In genomic region chr6:27126046-27126814, GRCh38 we compare ENCODE assay signal across 8 cellular contexts.
DNase-seq lines count a peak whose midpoint lies in the region; ATAC-seq, FAIRE-seq and TF ChIP-seq lines count a peak whose summit lies in the region.

No MANE protein-coding gene starts in this region.

- no peaks in the 10 kb centered on the region for H3K9me1 ChIP-seq in endothelial cell of umbilical vein (replicated peaks; ENCODE audit: control insufficient read depth, extremely low read depth, insufficient read depth, low read length)

- H3K27me3 ChIP-seq in endothelial cell of umbilical vein (ENCODE audit: control insufficient read depth in 2 of 2, insufficient read depth in 2 of 2, low read length in 2 of 2): no peaks in the 10 kb centered on the region

- DNase-seq in T-helper 1 cell (no peak), OCI-LY7 (ENCODE audit: low spot score) (no peak), endothelial cell of umbilical vein (ENCODE audit: low read depth, low spot score) (no peak), SIG-M5 (lab: John Stamatoyannopoulos, UW) (no peak)
- DNase-seq in stimulated activated effector memory CD8-positive, alpha-beta T cell treated with anti-CD3 and anti-CD28 coated beads, Interleukin-12 subunit alpha, Interleukin-12 subunit beta, amount 100 ng/mL, for 72 hours (ENCODE audit: low spot score in 2 of 2): no peak

- TF ChIP-seq CTCF in OCI-LY7 (conservative IDR thresholded peaks at IDR 0.05; ENCODE audit: low read length) (no peak), endothelial cell of umbilical vein (IDR thresholded peaks at IDR 0.05; ENCODE audit: extremely low read depth in 1 of 2, insufficient read depth in 1 of 2, low read depth in 1 of 2, low read length in 2 of 2) (no peak)

- H3K79me2 ChIP-seq in OCI-LY7 (ENCODE audit: insufficient read depth, low read depth, low read length) (peaks cover 7% of the 10 kb centered on the region; the same call in 1 of the 2 replicates), endothelial cell of umbilical vein (ENCODE audit: control insufficient read depth, insufficient read depth, low read length) (no peaks in the 10 kb centered on the region)

- no peak overlapping the region for H3K9ac ChIP-seq in endothelial cell of umbilical vein (replicated peaks; ENCODE audit: extremely low read depth, insufficient read depth, low read length)

- peaks cover 43% of the 10 kb centered on the region for H3K4me1 Mint-ChIP-seq in T-helper 1 cell treated with Interleukin-12 subunit alpha and Interleukin-12 subunit beta and Interleukin-4 antibody, amounts not matched to agents 30 μg/mL and 1 μg/mL, for 36 hours (ENCODE audit: low read depth)
- H3K4me1 Mint-ChIP-seq in stimulated activated effector memory CD8-positive, alpha-beta T cell treated with anti-CD3 and anti-CD28 coated beads, Interleukin-12 subunit alpha, Interleukin-12 subunit beta, amount 100 ng/mL, for 72 hours: peaks cover 15% of the 10 kb centered on the region

- H4K20me1 ChIP-seq in OCI-LY7 (ENCODE audit: insufficient read depth, low read length): no peaks in the 10 kb centered on the region
- H4K20me1 ChIP-seq in endothelial cell of umbilical vein (replicated peaks; ENCODE audit: control insufficient read depth, extremely low read depth, insufficient read depth, low read length): no peaks in the 10 kb centered on the region

- H3K36me3 Mint-ChIP-seq in T-helper 1 cell treated with Interleukin-12 subunit alpha and Interleukin-12 subunit beta and Interleukin-4 antibody, amounts not matched to agents 30 μg/mL and 1 μg/mL, for 36 hours (ENCODE audit: low read depth): peaks cover 10% of the 10 kb centered on the region
- no peaks in the 10 kb centered on the region for H3K36me3 Mint-ChIP-seq in stimulated activated effector memory CD8-positive, alpha-beta T cell treated with anti-CD3 and anti-CD28 coated beads, Interleukin-12 subunit alpha, Interleukin-12 subunit beta, amount 100 ng/mL, for 72 hours

- dilution Hi-C loops in endothelial cell of umbilical vein (cut with MboI; ENCODE audit: extremely low pct_ligation_motif_present, low sequenced_read_pairs): no loop called here

- peak overlapping the region; percentile 86 for H3K4me3 Mint-ChIP-seq in T-helper 1 cell treated with Interleukin-12 subunit alpha and Interleukin-12 subunit beta and Interleukin-4 antibody, amounts not matched to agents 30 μg/mL and 1 μg/mL, for 36 hours
- H3K4me3 Mint-ChIP-seq in stimulated activated effector memory CD8-positive, alpha-beta T cell treated with anti-CD3 and anti-CD28 coated beads, Interleukin-12 subunit alpha, Interleukin-12 subunit beta, amount 100 ng/mL, for 72 hours: peak overlapping the region; percentile 71

- peak overlapping the region; percentile 41 for H3K4me3 ChIP-seq in OCI-LY7 (ENCODE audit: low read depth, low read length, poor library complexity, severe bottlenecking)
- no peak overlapping the region for H3K4me3 ChIP-seq in endothelial cell of umbilical vein (replicated peaks in 1 of 3; ENCODE audit: insufficient read depth in 1 of 3, low read depth in 1 of 3, low read length in 3 of 3)

- intact Hi-C loops in OCI-LY7 (cut with micrococcal nuclease; ENCODE audit: unreplicated experiment) (loop anchor here (5.0 kb wide), 1 partner anchor 519 kb away; no protein-coding TSS in a partner anchor), endothelial cell of umbilical vein (cut with micrococcal nuclease) (loop anchor here (2.0 kb wide), 2 partner anchors 29 to 63 kb away; no protein-coding TSS in a partner anchor)

- H3K9me2 ChIP-seq in OCI-LY7 (ENCODE audit: insufficient read depth, low read length): no peaks in the 10 kb centered on the region

- H3K9me3 Mint-ChIP-seq in T-helper 1 cell treated with Interleukin-12 subunit alpha and Interleukin-12 subunit beta and Interleukin-4 antibody, amounts not matched to agents 30 μg/mL and 1 μg/mL, for 36 hours: no peaks in the 10 kb centered on the region
- H3K9me3 Mint-ChIP-seq in stimulated activated effector memory CD8-positive, alpha-beta T cell treated with anti-CD3 and anti-CD28 coated beads, Interleukin-12 subunit alpha, Interleukin-12 subunit beta, amount 100 ng/mL, for 72 hours: no peaks in the 10 kb centered on the region

- CTCF ChIA-PET in OCI-LY7 (lab: Charles Lee; ENCODE audit: unreplicated experiment) (no interaction called here), endothelial cell of umbilical vein (lab: Charles Lee) (interaction anchor here (0.7 to 1.5 kb wide), 30 partner anchors 12 to 769 kb away, joined by 3 to 55 read pairs (median 6); partner anchors contain the start of gene ABT1)

- H3K27ac Mint-ChIP-seq in T-helper 1 cell treated with Interleukin-12 subunit alpha and Interleukin-12 subunit beta and Interleukin-4 antibody, amounts not matched to agents 30 μg/mL and 1 μg/mL, for 36 hours: peak overlapping the region; percentile 91
- peak overlapping the region; percentile 83 for H3K27ac Mint-ChIP-seq in stimulated activated effector memory CD8-positive, alpha-beta T cell treated with anti-CD3 and anti-CD28 coated beads, Interleukin-12 subunit alpha, Interleukin-12 subunit beta, amount 100 ng/mL, for 72 hours

- H3K27ac ChIP-seq in OCI-LY7 (ENCODE audit: low read depth, low read length, poor library complexity, severe bottlenecking): peak overlapping the region; percentile 5
- no peak overlapping the region for H3K27ac ChIP-seq in endothelial cell of umbilical vein (ENCODE audit: insufficient read depth, low read depth, low read length)

- peaks cover 53% of the 10 kb centered on the region for H3K4me1 ChIP-seq in OCI-LY7 (ENCODE audit: insufficient read depth, low read length, poor library complexity, severe bottlenecking)
- H3K4me1 ChIP-seq in endothelial cell of umbilical vein (ENCODE audit: control insufficient read depth, extremely low read depth, insufficient read depth, low read length): peaks cover 7% of the 10 kb centered on the region

- no peak for FAIRE-seq in endothelial cell of umbilical vein (lab: Jason Lieb, UNC)

- no peak for ATAC-seq in stimulated activated effector memory CD8-positive, alpha-beta T cell treated with anti-CD3 and anti-CD28 coated beads, Interleukin-12 subunit alpha, Interleukin-12 subunit beta, amount 100 ng/mL, for 72 hours
- ATAC-seq in HG03108 (IDR thresholded peaks at IDR 0.05; ENCODE audit: unreplicated experiment) (no peak), GM21447 (IDR thresholded peaks at IDR 0.05; ENCODE audit: unreplicated experiment) (no peak)

- POLR2A ChIA-PET in OCI-LY7 (lab: Charles Lee) (interaction anchor here (0.6 to 10.1 kb wide), 3 partner anchors 21 to 670 kb away, joined by 3 to 235 read pairs (median 4); a partner anchor contains a TSS), endothelial cell of umbilical vein (lab: Charles Lee) (interaction anchor here (1.0 to 1.1 kb wide), 2 partner anchors 19 to 21 kb away, joined by 3 read pairs; a partner anchor contains a TSS)

- no peaks in the 10 kb centered on the region for H3K27me3 Mint-ChIP-seq in T-helper 1 cell treated with Interleukin-12 subunit alpha and Interleukin-12 subunit beta and Interleukin-4 antibody, amounts not matched to agents 30 μg/mL and 1 μg/mL, for 36 hours (ENCODE audit: low read depth)

- H3K9me3 ChIP-seq in OCI-LY7 (ENCODE audit: low read length) (peaks cover 6% of the 10 kb centered on the region; the same call in 1 of the 2 replicates), endothelial cell of umbilical vein (replicated peaks; ENCODE audit: control insufficient read depth, insufficient read depth, low read length) (no peaks in the 10 kb centered on the region)

- H2AFZ ChIP-seq in OCI-LY7 (ENCODE audit: low read length) (peak overlapping the region; percentile 94), endothelial cell of umbilical vein (ENCODE audit: low read depth, low read length) (peak overlapping the region; percentile 66)

- H3K4me2 ChIP-seq in OCI-LY7 (ENCODE audit: low read length) (peak overlapping the region; percentile 69), endothelial cell of umbilical vein (ENCODE audit: insufficient read depth, low read length) (peak overlapping the region; percentile 53)

- peaks cover 14% of the 10 kb centered on the region for H3K36me3 ChIP-seq in OCI-LY7 (ENCODE audit: insufficient read depth, low read length)
- H3K36me3 ChIP-seq in endothelial cell of umbilical vein (ENCODE audit: control insufficient read depth in 2 of 2, extremely low read depth in 1 of 2, insufficient read depth in 2 of 2, low read length in 2 of 2): no peaks in the 10 kb centered on the region

- TF ChIP-seq POLR2A in endothelial cell of umbilical vein (IDR thresholded peaks at IDR 0.05; ENCODE audit: low read depth, low read length): no peak

- no TSS peak for BruUV-seq in OCI-LY7 (replicated peaks; lab: Mats Ljungman, UMichigan)
- no TSS peak for BruUV-seq in endothelial cell of umbilical vein (replicated peaks; lab: Mats Ljungman, UMichigan)

TF ChIP-seq in endothelial cell of umbilical vein, 7 proteins besides CTCF, POLR2A, EP300 and RAD21:
- TF ChIP-seq MYC (IDR thresholded peaks at IDR 0.05; ENCODE audit: low read depth, low read length): no peak
- no peak for TF ChIP-seq FOS (IDR thresholded peaks at IDR 0.05; ENCODE audit: borderline replicate concordance, insufficient read depth, low read length)
- TF ChIP-seq POLR2AphosphoS5 (IDR thresholded peaks at IDR 0.05; ENCODE audit: insufficient read depth, low read depth, low read length): no peak
- no peak for TF ChIP-seq EZH2 (IDR thresholded peaks at IDR 0.05; ENCODE audit: borderline replicate concordance, low read depth, low read length, severe bottlenecking)
- no peak for TF ChIP-seq JUN (IDR thresholded peaks at IDR 0.05; ENCODE audit: borderline replicate concordance, insufficient read depth, insufficient read length, low read depth)
